13 cellular contexts compared by ENCODE assay signal in genomic region chr12:26830358-26830757, GRCh38. TPM values are rescaled to one million over a fixed set of nuclear protein-coding genes. Genes with fewer than 3 reads are reported as not detected.
DNase-seq lines count a peak whose midpoint lies in the region; ATAC-seq and TF ChIP-seq lines count a peak whose summit lies in the region.
"Had no signal": no experiment of that assay in that cellular context is flagged by ENCODE, and none has a peak within 500 bp of the region (broad histone marks: within the 10 kb centered on the region; RNA-seq: fewer than 3 reads in every experiment).

No MANE protein-coding gene starts in this region.

- peaks cover 19% of the 10 kb centered on the region for H3K4me1 Mint-ChIP-seq in nephron

- DNase-seq in GM12865 (ENCODE audit: low read depth): no peak
- DNase-seq in mammary epithelial cell: no peak
- no peak for DNase-seq in amniotic stem cell (lab: John Stamatoyannopoulos, UW)
- no peak for DNase-seq in stimulated activated CD4-positive, alpha-beta T cell treated with anti-CD3 and anti-CD28 coated beads, Interleukin-2, amount 100 ng/mL, for 48 hours
- DNase-seq: activated effector memory CD4-positive, alpha-beta T cell treated with Interleukin-2 at 50 U/mL for 16 hours; DMS153; foreskin keratinocyte; kidney glomerular epithelial cell; occipital lobe had no signal

- H3K36me3 ChIP-seq in OCI-LY1 (ENCODE audit: insufficient read depth, low read length) (no peaks in the 10 kb centered on the region), mammary epithelial cell (ENCODE audit: insufficient read depth, low read length) (no peaks in the 10 kb centered on the region)

- in situ Hi-C loops in mammary epithelial cell (cut with MboI; ENCODE audit: low sequenced_read_pairs in 2 of 2): no loop called here

- H3K9ac ChIP-seq in OCI-LY1 (ENCODE audit: low read length) (peak overlapping the region; percentile 68; the same call in 1 of the 2 replicates), mammary epithelial cell (ENCODE audit: insufficient read depth, low read length) (no peak overlapping the region)

- H4K20me1 ChIP-seq in OCI-LY1 (ENCODE audit: insufficient read depth, low read length): no peaks in the 10 kb centered on the region
- no peaks in the 10 kb centered on the region for H4K20me1 ChIP-seq in mammary epithelial cell (ENCODE audit: insufficient read depth, low read length)

- H3K79me2 ChIP-seq in OCI-LY1 (ENCODE audit: insufficient read depth, low read length): peaks cover 62% of the 10 kb centered on the region
- peaks cover 60% of the 10 kb centered on the region for H3K79me2 ChIP-seq in mammary epithelial cell (ENCODE audit: insufficient read depth, low read length)

- H3K36me3 Mint-ChIP-seq in nephron (ENCODE audit: low read depth): no peaks in the 10 kb centered on the region

- no peaks in the 10 kb centered on the region for H3K9me3 ChIP-seq in OCI-LY1 (ENCODE audit: low read length)
- no peaks in the 10 kb centered on the region for H3K9me3 ChIP-seq in mammary epithelial cell (replicated peaks; ENCODE audit: insufficient read depth, low read length)

- H3K4me3 Mint-ChIP-seq in nephron: peak overlapping the region; percentile 63 to 80 (median 63)

- no peaks in the 10 kb centered on the region for H3F3A ChIP-seq in OCI-LY1 (ENCODE audit: insufficient read depth, low read length)

- no peaks in the 10 kb centered on the region for H3K9me2 ChIP-seq in OCI-LY1 (ENCODE audit: low read depth, low read length)

- H3K27me3 Mint-ChIP-seq in nephron (ENCODE audit: low read depth): peaks cover 12% of the 10 kb centered on the region

- WGBS in mammary epithelial cell (ENCODE audit: low coverage, missing lambda C conversion rate): 88% methylated on average over 1 of the region's 1 CpG

- H3K9me3 Mint-ChIP-seq in nephron: no peaks in the 10 kb centered on the region

- H3K27me3 ChIP-seq in OCI-LY1 (ENCODE audit: insufficient read depth, low read length) (no peaks in the 10 kb centered on the region), mammary epithelial cell (ENCODE audit: insufficient read depth, low read length) (no peaks in the 10 kb centered on the region)
- H3K27me3 ChIP-seq: foreskin keratinocyte had no signal

- H2AFZ ChIP-seq in OCI-LY1 (ENCODE audit: low read length) (no peak overlapping the region), mammary epithelial cell (ENCODE audit: low read depth, low read length) (no peak overlapping the region)

- no TSS peak for BruUV-seq in mammary epithelial cell (replicated peaks; lab: Mats Ljungman, UMichigan)

- H3K27ac ChIP-seq in OCI-LY1 (ENCODE audit: low read depth, low read length, poor library complexity, severe bottlenecking) (peak overlapping the region; percentile 88), mammary epithelial cell (ENCODE audit: insufficient read depth, low read depth, low read length) (no peak overlapping the region)
- H3K27ac ChIP-seq: foreskin keratinocyte had no signal

- ATAC-seq in HG03439 (IDR thresholded peaks at IDR 0.05; ENCODE audit: unreplicated experiment) (no peak), HG02938 (IDR thresholded peaks at IDR 0.05; ENCODE audit: unreplicated experiment) (no peak)
- ATAC-seq: foreskin keratinocyte had no signal

- H3K27ac Mint-ChIP-seq in nephron: no peak overlapping the region

- H3K4me2 ChIP-seq in OCI-LY1 (ENCODE audit: low read length) (peak overlapping the region; percentile 95), mammary epithelial cell (ENCODE audit: insufficient read depth, low read depth, low read length) (peak overlapping the region; percentile 57)

- 0 out of 2 replicates have a peak overlapping the region, but pooled peaks have one; percentile 23 for H3K4me3 ChIP-seq in GM12865 (ENCODE audit: low read depth, low read length)
- H3K4me3 ChIP-seq in OCI-LY1 (ENCODE audit: low read depth, low read length, poor library complexity, severe bottlenecking): peak overlapping the region; percentile 72
- H3K4me3 ChIP-seq in mammary epithelial cell (replicated peaks in 1 of 3; ENCODE audit: insufficient read depth in 1 of 3, low read depth in 2 of 3, low read length in 3 of 3): no peak overlapping the region

- intact Hi-C loops in mammary epithelial cell (cut with micrococcal nuclease): loop anchor here (5.0 to 10.0 kb wide), 5 partner anchors 48 to 706 kb away; partner anchors contain the start of gene BHLHE41

- TF ChIP-seq CTCF in GM12865 (IDR thresholded peaks at IDR 0.05; ENCODE audit: insufficient read depth, low read depth, low read length, missing control alignments) (no peak), OCI-LY1 (IDR thresholded peaks at IDR 0.05; ENCODE audit: low read length) (no peak), mammary epithelial cell (conservative IDR thresholded peaks at IDR 0.05 in 1 of 2, IDR thresholded peaks at IDR 0.05 in 1 of 2; ENCODE audit: extremely low read depth in 1 of 2, insufficient read depth in 1 of 2, low read depth in 1 of 2, low read length in 2 of 2) (no peak), nephron (IDR thresholded peaks at IDR 0.05; ENCODE audit: unreplicated experiment in 3 of 3) (no peak)

- dilution Hi-C loops in mammary epithelial cell (cut with HindIII; ENCODE audit: low sequenced_read_pairs): no loop called here

- H3K4me1 ChIP-seq in OCI-LY1 (ENCODE audit: insufficient read depth, low read length, severe bottlenecking) (peaks cover 75% of the 10 kb centered on the region), mammary epithelial cell (ENCODE audit: insufficient read depth, low read length) (peaks cover 15% of the 10 kb centered on the region)
- H3K4me1 ChIP-seq: foreskin keratinocyte had no signal

- CTCF ChIA-PET in mammary epithelial cell (lab: Charles Lee; ENCODE audit: low non-redundant PET): interaction anchor here (0.8 kb wide), 1 partner anchor 8 kb away, joined by 6 read pairs; no protein-coding TSS in a partner anchor

RNA-seq across cellular contexts. Expression of gene ITPR2, which starts 2.6 kb away (rescaled TPM):
- total RNA-seq in mammary epithelial cell: 10 to 100 TPM; 20.5 to 25.6 TPM
- 4.2 TPM for polyA plus RNA-seq in mammary epithelial cell
- polyA minus RNA-seq in mammary epithelial cell: 98.6 TPM

Comparison
In these comparisons a context has a peak if more than half of its experiments do, and no peak if none do; other contexts are left out.
1. H3K4me3 ChIP-seq: peak in GM12865 (single experiment) and OCI-LY1 (single experiment); none in mammary epithelial cell (0 of 3).